In genomic region chr16:84829168-84829965, GRCh38 we compare ENCODE assay signal across 10 cellular contexts. TPM values are rescaled to one million over a fixed set of nuclear protein-coding genes. Genes with fewer than 3 reads are reported as not detected.
DNase-seq lines count a peak whose midpoint lies in the region; ATAC-seq and TF ChIP-seq lines count a peak whose summit lies in the region.
"Had no signal": no experiment of that assay in that cellular context is flagged by ENCODE, and none has a peak within 500 bp of the region (broad histone marks: within the 10 kb centered on the region; RNA-seq: fewer than 3 reads in every experiment).

No MANE protein-coding gene starts in this region.

- ATAC-seq in GM21528 (IDR thresholded peaks at IDR 0.05; ENCODE audit: low FRiP score, unreplicated experiment) (no peak), HG03439 (IDR thresholded peaks at IDR 0.05; ENCODE audit: unreplicated experiment) (no peak)
- ATAC-seq: activated naive CD8-positive, alpha-beta T cell treated with anti-CD3 and anti-CD28 coated beads, Interleukin-2, amount 50 U/mL, for 24 hours had no signal

- TF ChIP-seq EP300 in esophagus muscularis mucosa (IDR thresholded peaks at IDR 0.05) (peak; percentile 99), tibial nerve (IDR thresholded peaks at IDR 0.05) (peak; percentile 74 to 88)

- TF ChIP-seq POLR2A in esophagus muscularis mucosa (IDR thresholded peaks at IDR 0.05; ENCODE audit: low read depth) (no peak), tibial nerve (IDR thresholded peaks at IDR 0.05) (peak in 1 of 2 donors; percentile 18)

- no peaks in the 10 kb centered on the region for H3K27me3 ChIP-seq in esophagus muscularis mucosa
- no peaks in the 10 kb centered on the region for H3K27me3 ChIP-seq in tibial nerve

- H3K4me3 ChIP-seq in esophagus muscularis mucosa = no peak overlapping the region
- no peak overlapping the region for H3K4me3 ChIP-seq in tibial nerve

- TF ChIP-seq CTCF in esophagus muscularis mucosa (IDR thresholded peaks at IDR 0.05) (no peak), tibial nerve (IDR thresholded peaks at IDR 0.05) (no peak)

- WGBS in esophagus muscularis mucosa = 56% methylated on average over 15 of the region's 15 CpGs
- 44 to 45% methylated on average over 14 to 15 of the region's 15 CpGs for WGBS in tibial nerve, 2 donors

- H3K27ac ChIP-seq in esophagus muscularis mucosa (replicated peaks in 1 of 4) = peak overlapping the region; percentile 94 to 97 (median 96)
- peak overlapping the region; percentile 41 to 93 (median 82) for H3K27ac ChIP-seq in tibial nerve

- H3K9me3 ChIP-seq in esophagus muscularis mucosa (no peaks in the 10 kb centered on the region), tibial nerve (no peaks in the 10 kb centered on the region)

- H3K36me3 ChIP-seq in esophagus muscularis mucosa = peaks cover 4 to 12% (median 8%) of the 10 kb centered on the region in 4 donors
- H3K36me3 ChIP-seq in tibial nerve = no peaks in the 10 kb centered on the region

- intact Hi-C loops in esophagus muscularis mucosa (cut with DNase I) = no loop called here

- peaks cover 46 to 100% (median 97%) of the 10 kb centered on the region in 4 donors for H3K4me1 ChIP-seq in esophagus muscularis mucosa
- H3K4me1 ChIP-seq in tibial nerve = peaks cover 0 to 72% (median 25%) of the 10 kb centered on the region in 4 donors

- DNase-seq in MV-4-11 (lab: John Stamatoyannopoulos, UW) (peak; percentile 17), esophagus muscularis mucosa (ENCODE audit: extremely low spot score) (no peak), midbrain (lab: John Stamatoyannopoulos, UW) (peak; percentile 15), tibial nerve (ENCODE audit: low spot score in 2 of 2) (no peak), NCI-H345 (lab: John Stamatoyannopoulos, UW) (no peak), GM19240 (ENCODE audit: insufficient read length, low spot score) (no peak)
- DNase-seq: activated naive CD8-positive, alpha-beta T cell treated with anti-CD3 and anti-CD28 coated beads, Interleukin-2, amount 50 U/mL, for 24 hours; NCI-H526 treated with DMSO at 0.1 percent for 48 hours had no signal

RNA-seq across cellular contexts. Expression of gene CRISPLD2, which starts 9.6 kb away (rescaled TPM):
- total RNA-seq in esophagus muscularis mucosa (100 to 1,000 TPM; 230 to 568 (median 289) TPM), tibial nerve (100 to 1,000 TPM; 136 to 232 (median 207) TPM)

Comparison
In these comparisons a context has a peak if more than half of its experiments do, and no peak if none do; other contexts are left out.
1. DNase-seq: peak in MV-4-11 (single experiment) and midbrain (single experiment); none in esophagus muscularis mucosa (single experiment), tibial nerve (0 of 2), NCI-H345 (single experiment) and GM19240 (single experiment).